In genomic region chr4:49580166-49580565, GRCh38 we compare ENCODE assay signal across 1 cellular context.
DNase-seq lines count a peak whose midpoint lies in the region; TF ChIP-seq lines count a peak whose summit lies in the region.
"Not testable (repeated sequence)": the region's sequence is repeated elsewhere in the genome, so short reads cannot be mapped to it uniquely, and the experiment has no call there.

No MANE protein-coding gene starts in this region.

- H3K36me3 Mint-ChIP-seq in osteocyte (ENCODE audit: unreplicated experiment), result not testable (repeated sequence)

- H3K4me1 Mint-ChIP-seq in osteocyte (ENCODE audit: unreplicated experiment), result not testable (repeated sequence)

- H3K4me3 Mint-ChIP-seq in osteocyte (ENCODE audit: unreplicated experiment), result not testable (repeated sequence)

- TF ChIP-seq CTCF in osteocyte (IDR thresholded peaks at IDR 0.05), result not testable (repeated sequence)

- not testable (repeated sequence) for H3K27me3 Mint-ChIP-seq in osteocyte (ENCODE audit: unreplicated experiment)

- peak; percentile 84 for DNase-seq in osteocyte (ENCODE audit: extremely low spot score, unreplicated experiment)

- H3K27ac Mint-ChIP-seq in osteocyte (ENCODE audit: unreplicated experiment), result not testable (repeated sequence)

- peaks cover 30% of the 10 kb centered on the region for H3K9me3 Mint-ChIP-seq in osteocyte (ENCODE audit: unreplicated experiment)
